20 cellular contexts compared by ENCODE assay signal in the genomic region with DNA sequence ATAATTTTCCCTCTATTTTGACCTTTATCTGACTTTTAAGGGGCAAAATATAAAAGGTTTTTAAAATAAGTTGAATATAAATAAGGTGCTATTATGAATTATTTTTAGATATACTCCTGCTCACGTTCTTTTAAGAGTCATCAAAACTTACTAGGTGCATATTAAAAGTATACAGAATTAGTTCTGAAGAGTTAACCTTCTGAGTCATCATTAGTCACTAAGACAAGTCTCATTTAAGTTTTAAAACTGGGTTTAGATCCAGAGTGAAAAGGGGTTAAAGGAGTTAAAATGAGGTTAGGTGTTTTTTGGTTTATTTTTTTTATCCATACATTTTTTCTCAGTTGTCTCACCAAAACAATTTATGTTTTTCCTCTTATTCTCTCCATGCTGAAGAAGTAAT.
"Had no signal": no experiment of that assay in that cellular context is flagged by ENCODE, and none has a peak within 500 bp of the region (broad histone marks: within the 10 kb centered on the region; RNA-seq: fewer than 3 reads in every experiment).

No MANE protein-coding gene starts in this region.

- H3K9me3 ChIP-seq: sigmoid colon, testis, uterus had no signal

- H3K4me1 ChIP-seq: sigmoid colon, testis, uterus had no signal

- H3K27me3 ChIP-seq: brain microvascular endothelial cell, sigmoid colon, testis, uterus had no signal

- H3K27ac ChIP-seq: brain microvascular endothelial cell, coronary artery, sigmoid colon, testis, uterus had no signal

- H3K4me3 ChIP-seq: coronary artery, sigmoid colon, testis, uterus had no signal

- H3K36me3 ChIP-seq: brain microvascular endothelial cell, sigmoid colon, uterus had no signal

- DNase-seq: activated CD4-positive, alpha-beta memory T cell treated with anti-CD3 and anti-CD28 coated beads for 36 hours; activated CD4-positive, alpha-beta T cell treated with anti-CD3 and anti-CD28 coated beads for 48 hours; activated effector memory CD4-positive, alpha-beta T cell treated with anti-CD3 and anti-CD28 coated beads, Interleukin-2, amount 50 U/mL, for 16 hours; activated naive CD4-positive, alpha-beta T cell treated with anti-CD3 and anti-CD28 coated beads, Interleukin-2, amount 50 U/mL, for 16 hours; activated naive CD8-positive, alpha-beta T cell treated with anti-CD3 and anti-CD28 coated beads, Interleukin-2, amount 50 U/mL, for 24 hours; anterior cingulate cortex; brain microvascular endothelial cell; endodermal cell; hippocampal formation; left ventricle myocardium superior; midbrain; natural killer cell; retina; sigmoid colon; stimulated activated CD4-positive, alpha-beta T cell treated with anti-CD3 and anti-CD28 coated beads, Interleukin-4, amount 100 ng/mL, for 1 hour; stimulated activated naive CD4-positive, alpha-beta T cell; testis; trophoblast cell; uterus had no signal
